12 cellular contexts compared by ENCODE assay signal in the genomic region with DNA sequence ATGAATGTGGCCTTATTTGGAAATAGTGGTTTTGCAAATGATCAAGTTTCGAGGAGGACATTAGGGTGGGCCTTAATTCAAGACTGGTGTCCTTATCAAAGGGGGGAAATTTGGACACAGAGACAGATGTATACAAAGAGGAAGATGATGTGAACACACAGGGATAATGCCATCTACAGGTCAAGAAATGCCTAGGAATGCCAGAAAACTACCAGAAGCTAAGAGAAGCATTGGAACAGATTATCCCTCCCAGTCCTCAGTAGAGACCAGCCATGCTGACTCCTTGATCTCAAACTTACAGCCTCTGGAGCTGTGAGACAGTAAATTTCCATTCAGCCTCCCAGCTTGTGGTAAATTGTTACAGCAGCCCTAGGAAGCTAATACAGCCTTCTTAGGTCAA.
DNase-seq lines count a peak whose midpoint lies in the region; TF ChIP-seq lines count a peak whose summit lies in the region.
"Had no signal": no experiment of that assay in that cellular context is flagged by ENCODE, and none has a peak within 500 bp of the region (broad histone marks: within the 10 kb centered on the region; RNA-seq: fewer than 3 reads in every experiment).

No MANE protein-coding gene starts in this region.

- peaks cover under 1% of the 10 kb centered on the region for H3K27me3 Mint-ChIP-seq in activated CD4-positive, alpha-beta memory T cell treated with anti-CD3 and anti-CD28 coated beads for 36 hours
- H3K27me3 Mint-ChIP-seq in activated naive CD4-positive, alpha-beta T cell treated with anti-CD3 and anti-CD28 coated beads for 36 hours (ENCODE audit: low read depth) = peaks cover 2% of the 10 kb centered on the region

- no peaks in the 10 kb centered on the region; the same call in 1 of the 2 replicates for H3F3A ChIP-seq in MM.1S (ENCODE audit: insufficient read depth, low read length)

- intact Hi-C loops in activated CD4-positive, alpha-beta memory T cell treated with anti-CD3 and anti-CD28 coated beads for 36 hours (cut with micrococcal nuclease) = no loop called here
- intact Hi-C loops in activated naive CD4-positive, alpha-beta T cell treated with anti-CD3 and anti-CD28 coated beads for 36 hours (cut with micrococcal nuclease) = no loop called here

- POLR2A ChIA-PET in activated CD4-positive, alpha-beta memory T cell treated with anti-CD3 and anti-CD28 coated beads for 36 hours (lab: Charles Lee) = no interaction called here

- TF ChIP-seq CTCF in kidney epithelial cell (IDR thresholded peaks at IDR 0.05; ENCODE audit: insufficient read depth, low read length, poor library complexity, severe bottlenecking) (peak; percentile 19), MM.1S (IDR thresholded peaks at IDR 0.05; ENCODE audit: low read length) (no peak; the same call in 1 of the 2 replicates)

- no peak overlapping the region for H3K27ac ChIP-seq in MM.1S (ENCODE audit: low read length)

- H3K36me3 Mint-ChIP-seq in activated CD4-positive, alpha-beta memory T cell treated with anti-CD3 and anti-CD28 coated beads for 36 hours = no peaks in the 10 kb centered on the region
- H3K36me3 Mint-ChIP-seq in activated naive CD4-positive, alpha-beta T cell treated with anti-CD3 and anti-CD28 coated beads for 36 hours (ENCODE audit: low read depth) = no peaks in the 10 kb centered on the region

- no peaks in the 10 kb centered on the region for H3K27me3 ChIP-seq in kidney epithelial cell (ENCODE audit: control insufficient read depth, insufficient read depth, low read length)
- H3K27me3 ChIP-seq in MM.1S (replicated peaks; ENCODE audit: insufficient read depth, low read length) = no peaks in the 10 kb centered on the region

- no peaks in the 10 kb centered on the region for H3K4me1 Mint-ChIP-seq in activated CD4-positive, alpha-beta memory T cell treated with anti-CD3 and anti-CD28 coated beads for 36 hours (ENCODE audit: low read depth)
- no peaks in the 10 kb centered on the region for H3K4me1 Mint-ChIP-seq in activated naive CD4-positive, alpha-beta T cell treated with anti-CD3 and anti-CD28 coated beads for 36 hours (ENCODE audit: low read depth)
- H3K4me1 Mint-ChIP-seq: activated T-helper 17 cell treated with anti-CD3 and anti-CD28 coated beads, Interleukin-2, amount 50 U/mL, for 72 hours had no signal

- peaks cover 6% of the 10 kb centered on the region; the same call in 1 of the 2 replicates for H3K4me1 ChIP-seq in MM.1S (ENCODE audit: low read length)

- no peak overlapping the region for H3K27ac Mint-ChIP-seq in activated CD4-positive, alpha-beta memory T cell treated with anti-CD3 and anti-CD28 coated beads for 36 hours
- no peak overlapping the region for H3K27ac Mint-ChIP-seq in activated naive CD4-positive, alpha-beta T cell treated with anti-CD3 and anti-CD28 coated beads for 36 hours
- H3K27ac Mint-ChIP-seq: activated T-helper 17 cell treated with anti-CD3 and anti-CD28 coated beads, Interleukin-2, amount 50 U/mL, for 72 hours had no signal

- no peaks in the 10 kb centered on the region for H3K9me3 Mint-ChIP-seq in activated CD4-positive, alpha-beta memory T cell treated with anti-CD3 and anti-CD28 coated beads for 36 hours
- H3K9me3 Mint-ChIP-seq in activated naive CD4-positive, alpha-beta T cell treated with anti-CD3 and anti-CD28 coated beads for 36 hours = no peaks in the 10 kb centered on the region
- H3K9me3 Mint-ChIP-seq: activated T-helper 17 cell treated with anti-CD3 and anti-CD28 coated beads, Interleukin-2, amount 50 U/mL, for 72 hours had no signal

- no peak overlapping the region for H3K4me2 ChIP-seq in MM.1S (ENCODE audit: low read depth, low read length)

- H2AFZ ChIP-seq in MM.1S (ENCODE audit: low read length) = no peak overlapping the region

- CTCF ChIA-PET in activated CD4-positive, alpha-beta memory T cell treated with anti-CD3 and anti-CD28 coated beads for 36 hours (lab: Charles Lee) = no interaction called here
- CTCF ChIA-PET in activated naive CD4-positive, alpha-beta T cell treated with anti-CD3 and anti-CD28 coated beads for 36 hours (lab: Charles Lee) = interaction anchor here (1.1 kb wide), 1 partner anchor 29 kb away, joined by 3 read pairs; no protein-coding TSS in a partner anchor

- H4K20me1 ChIP-seq in MM.1S (ENCODE audit: insufficient read depth, low read length) = no peaks in the 10 kb centered on the region

- H3K36me3 ChIP-seq in kidney epithelial cell (ENCODE audit: control insufficient read depth, insufficient read depth, low read length) (no peaks in the 10 kb centered on the region), MM.1S (replicated peaks; ENCODE audit: insufficient read depth, low read length) (no peaks in the 10 kb centered on the region)

- no peaks in the 10 kb centered on the region for H3K9me3 ChIP-seq in MM.1S (replicated peaks; ENCODE audit: insufficient read depth, low read length)

- H3K4me3 ChIP-seq in kidney epithelial cell (ENCODE audit: low read depth, low read length) = no peak overlapping the region
- no peak overlapping the region for H3K4me3 ChIP-seq in MM.1S (ENCODE audit: low read length)

- no peaks in the 10 kb centered on the region for H3K9me2 ChIP-seq in MM.1S (replicated peaks; ENCODE audit: insufficient read depth, low read length)

- no peak overlapping the region for H3K9ac ChIP-seq in MM.1S (ENCODE audit: low read length)

- no peak overlapping the region for H3K4me3 Mint-ChIP-seq in activated CD4-positive, alpha-beta memory T cell treated with anti-CD3 and anti-CD28 coated beads for 36 hours
- no peak overlapping the region for H3K4me3 Mint-ChIP-seq in activated naive CD4-positive, alpha-beta T cell treated with anti-CD3 and anti-CD28 coated beads for 36 hours
- H3K4me3 Mint-ChIP-seq: activated T-helper 17 cell treated with anti-CD3 and anti-CD28 coated beads, Interleukin-2, amount 50 U/mL, for 72 hours had no signal

- DNase-seq in DMS 273 (lab: John Stamatoyannopoulos, UW; ENCODE audit: unreplicated experiment) (peak; percentile 14), DMS 273 treated with DMSO at 0.1 percent for 48 hours (lab: John Stamatoyannopoulos, UW) (no peak), HT-29 (ENCODE audit: low spot score) (peak; percentile 39), SW480 (ENCODE audit: low spot score) (peak; percentile 3), kidney epithelial cell (ENCODE audit: low read depth) (no peak), MM.1S (no peak)
- DNase-seq in activated CD4-positive, alpha-beta memory T cell treated with anti-CD3 and anti-CD28 coated beads for 36 hours = no peak
- no peak for DNase-seq in activated naive CD4-positive, alpha-beta T cell treated with anti-CD3 and anti-CD28 coated beads for 36 hours
- DNase-seq: 8988T, mesenchymal stem cell, NCI-H1417 treated with DMSO at 0.1 percent for 48 hours had no signal

- no peaks in the 10 kb centered on the region for H3K79me2 ChIP-seq in MM.1S (ENCODE audit: low read length)

Comparison
In these comparisons a context has a peak if more than half of its experiments do, and no peak if none do; other contexts are left out.
1. DNase-seq: peak in DMS 273 (single experiment), HT-29 (single experiment) and SW480 (single experiment); none in DMS 273 treated with DMSO at 0.1 percent for 48 hours (single experiment), kidney epithelial cell (single experiment), activated CD4-positive, alpha-beta memory T cell treated with anti-CD3 and anti-CD28 coated beads for 36 hours (single experiment), MM.1S (single experiment) and activated naive CD4-positive, alpha-beta T cell treated with anti-CD3 and anti-CD28 coated beads for 36 hours (single experiment).